ENCODE assay signal across 1 cellular context in genomic region chr11:125483592-125483991, GRCh38.
A peak's percentile ranks its signal among the peaks of the same experiment; 100 is the strongest.
TF ChIP-seq lines count a peak whose summit lies in the region.

No MANE protein-coding gene starts in this region.

TF ChIP-seq in K562, 482 proteins besides CTCF, POLR2A, EP300 and RAD21 (continued from another document):
- TF ChIP-seq CBFA2T3 (IDR thresholded peaks at IDR 0.05) = peak; percentile 39; the same call in 1 of the 2 replicates
